Comparison of ENCODE assay signal across 8 cellular contexts in the genomic region with DNA sequence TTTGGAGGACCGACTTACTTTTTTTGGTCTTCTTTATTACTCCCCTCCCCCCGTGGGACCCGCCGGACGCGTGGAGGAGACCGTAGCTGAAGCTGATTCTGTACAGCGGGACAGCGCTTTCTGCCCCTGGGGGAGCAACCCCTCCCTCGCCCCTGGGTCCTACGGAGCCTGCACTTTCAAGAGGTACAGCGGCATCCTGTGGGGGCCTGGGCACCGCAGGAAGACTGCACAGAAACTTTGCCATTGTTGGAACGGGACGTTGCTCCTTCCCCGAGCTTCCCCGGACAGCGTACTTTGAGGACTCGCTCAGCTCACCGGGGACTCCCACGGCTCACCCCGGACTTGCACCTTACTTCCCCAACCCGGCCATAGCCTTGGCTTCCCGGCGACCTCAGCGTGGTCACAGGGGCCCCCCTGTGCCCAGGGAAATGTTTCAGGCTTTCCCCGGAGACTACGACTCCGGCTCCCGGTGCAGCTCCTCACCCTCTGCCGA. TPM values are rescaled to one million over a fixed set of nuclear protein-coding genes. Genes with fewer than 3 reads are reported as not detected.
DNase-seq lines count a peak whose midpoint lies in the region; ATAC-seq and TF ChIP-seq lines count a peak whose summit lies in the region.

No MANE protein-coding gene starts in this region.

- peak overlapping the region; percentile 84 for H3K27ac ChIP-seq in SJSA1
- H3K27ac ChIP-seq in breast epithelium, result peak overlapping the region; percentile 99 to 100
- H3K27ac ChIP-seq in transverse colon, result peak overlapping the region; percentile 92 to 98 (median 96)

- intact Hi-C loops in breast epithelium (cut with DNase I; ENCODE audit: low total_unique reads), result no loop called here
- intact Hi-C loops in transverse colon (cut with DNase I; ENCODE audit: low total_unique reads), result no loop called here

- peaks cover 30% of the 10 kb centered on the region for H3K4me1 Mint-ChIP-seq in memory B cell

- TF ChIP-seq POLR2A in breast epithelium (IDR thresholded peaks at IDR 0.05), result peak; percentile 1
- no peak for TF ChIP-seq POLR2A in transverse colon (IDR thresholded peaks at IDR 0.05)

- H3K9me3 ChIP-seq in SJSA1 (replicated peaks), result no peaks in the 10 kb centered on the region
- H3K9me3 ChIP-seq in breast epithelium, result no peaks in the 10 kb centered on the region
- H3K9me3 ChIP-seq in transverse colon, result no peaks in the 10 kb centered on the region

- peak in 1 of 2 experiments; percentile 40 for DNase-seq in SJSA1 (ENCODE audit: low read depth in 1 of 2, low spot score in 2 of 2)
- no peak for DNase-seq in breast epithelium (ENCODE audit: low spot score in 2 of 2)
- DNase-seq in memory B cell (ENCODE audit: low spot score in 2 of 2), result peak; percentile 58 to 68
- peak; percentile 48 for DNase-seq in transverse colon
- no peak for DNase-seq in NAMALWA (ENCODE audit: low spot score)
- no peak for DNase-seq in NCI-H446 treated with DMSO at 0.1 percent for 48 hours (lab: John Stamatoyannopoulos, UW)
- DNase-seq in NCI-H510A (lab: John Stamatoyannopoulos, UW), result no peak

- H3K36me3 Mint-ChIP-seq in memory B cell, result peaks cover 7% of the 10 kb centered on the region

- ATAC-seq in GM19372 (IDR thresholded peaks at IDR 0.05; ENCODE audit: low read depth, unreplicated experiment), result peak; percentile 15
- no peak for ATAC-seq in memory B cell (ENCODE audit: low read depth)

- in situ Hi-C loops in transverse colon (cut with MboI; ENCODE audit: low pct_ligation_motif_present in 1 of 4, low pct_unique_long_range_greater_than_20kb in 1 of 4, low sequenced_read_pairs in 3 of 4), result no loop called here

- no peaks in the 10 kb centered on the region for H3K9me3 Mint-ChIP-seq in memory B cell

- peak in 2 of 3 donors; percentile 8 to 15 for TF ChIP-seq CTCF in breast epithelium (IDR thresholded peaks at IDR 0.05)
- TF ChIP-seq CTCF in transverse colon (IDR thresholded peaks at IDR 0.05), result no peak

- 2% methylated on average over 31 of the region's 31 CpGs; no CpG with 5 or more reads in 1 of the 2 donors for WGBS in transverse colon (ENCODE audit: low coverage in 1 of 2), 2 donors

- peaks cover 9% of the 10 kb centered on the region for H3K27me3 Mint-ChIP-seq in memory B cell

- peak overlapping the region; percentile 91 for H3K4me3 Mint-ChIP-seq in memory B cell

- H3K4me3 ChIP-seq in SJSA1 (peak overlapping the region; percentile 49), breast epithelium (peak overlapping the region; percentile 76 to 85 (median 84)), transverse colon (peak overlapping the region; percentile 52 to 83 (median 67))

- peak overlapping the region; percentile 96 for H3K27ac Mint-ChIP-seq in memory B cell

- H3K36me3 ChIP-seq in SJSA1, result no peaks in the 10 kb centered on the region
- no peaks in the 10 kb centered on the region for H3K36me3 ChIP-seq in breast epithelium
- H3K36me3 ChIP-seq in transverse colon, result no peaks in the 10 kb centered on the region

- no peak for TF ChIP-seq EP300 in transverse colon (IDR thresholded peaks at IDR 0.05; ENCODE audit: low read depth)

- H3K27me3 ChIP-seq in SJSA1 (replicated peaks) (no peaks in the 10 kb centered on the region), breast epithelium (no peaks in the 10 kb centered on the region), transverse colon (peaks cover 17% of the 10 kb centered on the region)

- H3K4me1 ChIP-seq in SJSA1 (replicated peaks) (peaks cover 24% of the 10 kb centered on the region), breast epithelium (peaks cover 5 to 8% of the 10 kb centered on the region in 2 donors), transverse colon (peaks cover 19 to 35% (median 22%) of the 10 kb centered on the region in 4 donors)

RNA-seq across cellular contexts. Expression of a gene that starts 0.4 kb away (rescaled TPM):
- total RNA-seq in SJSA1 (2014; rRNA removed; shearing (Covaris generic)), result 1.1 TPM in 1 of 2 replicates, not detected in the other
- total RNA-seq in breast epithelium, result 100 to 1,000 TPM in 1 of 3 donors, 10 to 100 TPM in 2; 29.8 to 109 (median 38.4) TPM
- total RNA-seq in transverse colon, result 10 to 100 TPM; 14.5 to 64.7 (median 25.6) TPM

RNA-seq across cellular contexts. Expression of a gene that starts 28.6 kb away (rescaled TPM):
- 5.1 and 7.5 TPM in 2 replicates for total RNA-seq in SJSA1 (2014; rRNA removed; shearing (Covaris generic))
- total RNA-seq in breast epithelium, result 10 to 100 TPM in 1 of 3 donors, 1 to 10 TPM in 2; 5.9 to 15.1 (median 7.2) TPM
- 10 to 100 TPM in 1 of 4 donors, 1 to 10 TPM in 1, not detected in 2; 5.7 to 13.5 TPM for total RNA-seq in transverse colon

RNA-seq across cellular contexts. Expression of a gene that starts 30.0 kb away (rescaled TPM):
- total RNA-seq in SJSA1 (2014; rRNA removed; shearing (Covaris generic)), result 0.29 TPM in 1 of 2 replicates, not detected in the other
- total RNA-seq in breast epithelium, result 1 to 10 TPM; 1.8 to 2.5 (median 2.3) TPM
- 1 to 10 TPM in 2 of 4 donors, under 1 TPM in 1, not detected in 1; 1.00 to 4.3 (median 1.4) TPM for total RNA-seq in transverse colon

RNA-seq across cellular contexts. Expression of a gene that starts 39.1 kb away (rescaled TPM):
- 115 TPM in 2 replicates for total RNA-seq in SJSA1 (2014; rRNA removed; shearing (Covaris generic))
- total RNA-seq in breast epithelium (10 to 100 TPM; 31.8 to 61.6 (median 52.2) TPM), transverse colon (100 to 1,000 TPM; 167 to 465 (median 204) TPM)

RNA-seq across cellular contexts. Expression of a gene that starts 44.5 kb away (rescaled TPM):
- total RNA-seq in SJSA1 (2014; rRNA removed; shearing (Covaris generic)), result 102 and 247 TPM in 2 replicates
- 10 to 100 TPM; 89.9 to 96.7 (median 91.2) TPM for total RNA-seq in breast epithelium
- total RNA-seq in transverse colon, result 10 to 100 TPM; 38.8 to 42.6 (median 40.0) TPM

Comparison
In these comparisons a context has a peak if more than half of its experiments do, and no peak if none do; other contexts are left out.
1. DNase-seq: peak in memory B cell (2 of 2) and transverse colon (single experiment); none in breast epithelium (0 of 2), NAMALWA (single experiment), NCI-H446 treated with DMSO at 0.1 percent for 48 hours (single experiment) and NCI-H510A (single experiment).
2. CTCF ChIP-seq: peak in breast epithelium (2 of 3); none in transverse colon (0 of 5).
3. Peak in every context shown above with its lines, with median percentiles within 50 percentile points of each other: H3K27ac ChIP-seq and H3K4me3 ChIP-seq.